ENCODE assay signal across 27 cellular contexts in genomic region chr4:25921922-25922321, GRCh38.
"Had no signal": no experiment of that assay in that cellular context is flagged by ENCODE, and none has a peak within 500 bp of the region (broad histone marks: within the 10 kb centered on the region; RNA-seq: fewer than 3 reads in every experiment).

No MANE protein-coding gene starts in this region.

- H3K9me3 Mint-ChIP-seq: activated CD4-positive, alpha-beta memory T cell treated with anti-CD3 and anti-CD28 coated beads for 36 hours; activated CD4-positive, alpha-beta T cell treated with anti-CD3 and anti-CD28 coated beads, Interleukin-2, amount 10 ng/mL, durations not matched to agents 24 days and 14 days; activated naive CD4-positive, alpha-beta T cell treated with anti-CD3 and anti-CD28 coated beads, Interleukin-2, amount 10 ng/mL, durations not matched to agents 7 days and 5 days; activated naive CD4-positive, alpha-beta T cell treated with anti-CD3 and anti-CD28 coated beads, Interleukin-2, amount 50 U/mL, for 72 hours; activated naive CD8-positive, alpha-beta T cell treated with anti-CD3 and anti-CD28 coated beads, Interleukin-2, amount 10 ng/mL, durations not matched to agents 7 days and 5 days; activated T-cell treated with anti-CD3 and anti-CD28 coated beads, Interleukin-2, amount 50 U/mL, for 4 hours; activated T-helper 1 cell treated with anti-CD3 and anti-CD28 coated beads, Interleukin-12 subunit alpha, Interleukin-12 subunit beta, Interleukin-2, Interleukin-4 antibody, amounts not matched to agents 30 ng/mL and 10 ng/mL and 1 ng/mL, durations not matched to agents 14 hours and 24 hours and 36 hours; brain; central memory CD8-positive, alpha-beta T cell; effector memory CD8-positive, alpha-beta T cell had no signal

- H3K4me1 ChIP-seq: ascending aorta, breast epithelium, foreskin keratinocyte had no signal

- H3K4me3 Mint-ChIP-seq: activated CD4-positive, alpha-beta memory T cell treated with anti-CD3 and anti-CD28 coated beads for 36 hours; activated CD4-positive, alpha-beta T cell treated with anti-CD3 and anti-CD28 coated beads for 36 hours; activated CD4-positive, alpha-beta T cell treated with anti-CD3 and anti-CD28 coated beads, Interleukin-2, amount 10 ng/mL, durations not matched to agents 24 days and 14 days; activated naive CD4-positive, alpha-beta T cell treated with anti-CD3 and anti-CD28 coated beads, Interleukin-2, amount 10 ng/mL, durations not matched to agents 7 days and 5 days; activated naive CD8-positive, alpha-beta T cell treated with anti-CD3 and anti-CD28 coated beads, Interleukin-2, amount 10 ng/mL, durations not matched to agents 7 days and 5 days; activated T-cell treated with anti-CD3 and anti-CD28 coated beads, Interleukin-2, amount 50 U/mL, for 4 hours; activated T-helper 1 cell treated with anti-CD3 and anti-CD28 coated beads, Interleukin-12 subunit alpha, Interleukin-12 subunit beta, Interleukin-2, Interleukin-4 antibody, amounts not matched to agents 30 ng/mL and 10 ng/mL and 1 ng/mL, durations not matched to agents 14 hours and 24 hours and 36 hours; brain; central memory CD8-positive, alpha-beta T cell; effector memory CD8-positive, alpha-beta T cell had no signal

- H3K27ac Mint-ChIP-seq: activated CD4-positive, alpha-beta memory T cell treated with anti-CD3 and anti-CD28 coated beads for 36 hours; activated CD4-positive, alpha-beta T cell treated with anti-CD3 and anti-CD28 coated beads for 36 hours; activated CD4-positive, alpha-beta T cell treated with anti-CD3 and anti-CD28 coated beads, Interleukin-2, amount 10 ng/mL, durations not matched to agents 24 days and 14 days; activated naive CD4-positive, alpha-beta T cell treated with anti-CD3 and anti-CD28 coated beads, Interleukin-2, amount 10 ng/mL, durations not matched to agents 7 days and 5 days; activated naive CD8-positive, alpha-beta T cell treated with anti-CD3 and anti-CD28 coated beads, Interleukin-2, amount 10 ng/mL, durations not matched to agents 7 days and 5 days; activated T-helper 1 cell treated with anti-CD3 and anti-CD28 coated beads, Interleukin-12 subunit alpha, Interleukin-12 subunit beta, Interleukin-2, Interleukin-4 antibody, amounts not matched to agents 30 ng/mL and 10 ng/mL and 1 ng/mL, durations not matched to agents 14 hours and 24 hours and 36 hours; effector memory CD8-positive, alpha-beta T cell had no signal

- H3K27me3 Mint-ChIP-seq: activated CD4-positive, alpha-beta memory T cell treated with anti-CD3 and anti-CD28 coated beads for 36 hours; activated CD4-positive, alpha-beta T cell treated with anti-CD3 and anti-CD28 coated beads for 36 hours; activated CD4-positive, alpha-beta T cell treated with anti-CD3 and anti-CD28 coated beads, Interleukin-2, amount 10 ng/mL, durations not matched to agents 24 days and 14 days; activated naive CD4-positive, alpha-beta T cell treated with anti-CD3 and anti-CD28 coated beads, Interleukin-2, amount 10 ng/mL, durations not matched to agents 7 days and 5 days; activated naive CD8-positive, alpha-beta T cell treated with anti-CD3 and anti-CD28 coated beads, Interleukin-2, amount 10 ng/mL, durations not matched to agents 7 days and 5 days; central memory CD8-positive, alpha-beta T cell; effector memory CD8-positive, alpha-beta T cell had no signal

- DNase-seq: activated CD4-positive, alpha-beta memory T cell treated with anti-CD3 and anti-CD28 coated beads for 36 hours; activated CD4-positive, alpha-beta T cell treated with anti-CD3 and anti-CD28 coated beads for 36 hours; activated CD4-positive, alpha-beta T cell treated with anti-CD3 and anti-CD28 coated beads, Interleukin-2, amount 10 ng/mL, durations not matched to agents 24 days and 14 days; activated CD4-positive, CD25-positive, alpha-beta regulatory T cell; activated CD4-positive, CD25-positive, alpha-beta regulatory T cell treated with anti-CD3 and anti-CD28 coated beads, Interleukin-2, amount 50 U/mL, for 72 hours; activated CD8-positive, alpha-beta memory T cell treated with anti-CD3 and anti-CD28 coated beads, Interleukin-2, amount 50 U/mL, for 48 hours; activated gamma-delta T cell; activated naive CD4-positive, alpha-beta T cell; activated naive CD4-positive, alpha-beta T cell treated with anti-CD3 and anti-CD28 coated beads, Interleukin-2, amount 10 ng/mL, durations not matched to agents 7 days and 5 days; activated naive CD8-positive, alpha-beta T cell treated with anti-CD3 and anti-CD28 coated beads, Interleukin-2, amount 10 ng/mL, durations not matched to agents 7 days and 5 days; activated T-cell treated with anti-CD3 and anti-CD28 coated beads for 4 hours; activated T-cell treated with anti-CD3 and anti-CD28 coated beads, Interleukin-2, amount 50 U/mL, for 4 hours; dermis blood vessel endothelial cell; effector CD4-positive, alpha-beta T cell; effector memory CD8-positive, alpha-beta T cell; erythroblast; foreskin keratinocyte had no signal

- H3K27ac ChIP-seq: ascending aorta, breast epithelium, cardiac muscle cell, coronary artery, esophagus muscularis mucosa, foreskin keratinocyte, gastroesophageal sphincter had no signal

- ATAC-seq: activated CD4-positive, alpha-beta T cell treated with anti-CD3 and anti-CD28 coated beads for 36 hours; activated naive CD4-positive, alpha-beta T cell treated with anti-CD3 and anti-CD28 coated beads, Interleukin-2, amount 50 U/mL, for 72 hours; activated T-cell treated with anti-CD3 and anti-CD28 coated beads, Interleukin-2, amount 50 U/mL, for 4 hours; effector memory CD8-positive, alpha-beta T cell; foreskin keratinocyte; gastroesophageal sphincter had no signal

- H3K9me3 ChIP-seq: ascending aorta, breast epithelium, esophagus muscularis mucosa, gastroesophageal sphincter had no signal

- H3K4me1 Mint-ChIP-seq: activated naive CD4-positive, alpha-beta T cell treated with anti-CD3 and anti-CD28 coated beads, Interleukin-2, amount 10 ng/mL, durations not matched to agents 7 days and 5 days had no signal

- H3K27me3 ChIP-seq: ascending aorta, breast epithelium, cardiac muscle cell, esophagus muscularis mucosa, foreskin keratinocyte, gastroesophageal sphincter had no signal

- H3K4me3 ChIP-seq: ascending aorta, breast epithelium, cardiac muscle cell, coronary artery, esophagus muscularis mucosa, gastroesophageal sphincter had no signal

- H3K36me3 ChIP-seq: breast epithelium, cardiac muscle cell had no signal
